ENCODE assay signal across 21 cellular contexts in the genomic region with DNA sequence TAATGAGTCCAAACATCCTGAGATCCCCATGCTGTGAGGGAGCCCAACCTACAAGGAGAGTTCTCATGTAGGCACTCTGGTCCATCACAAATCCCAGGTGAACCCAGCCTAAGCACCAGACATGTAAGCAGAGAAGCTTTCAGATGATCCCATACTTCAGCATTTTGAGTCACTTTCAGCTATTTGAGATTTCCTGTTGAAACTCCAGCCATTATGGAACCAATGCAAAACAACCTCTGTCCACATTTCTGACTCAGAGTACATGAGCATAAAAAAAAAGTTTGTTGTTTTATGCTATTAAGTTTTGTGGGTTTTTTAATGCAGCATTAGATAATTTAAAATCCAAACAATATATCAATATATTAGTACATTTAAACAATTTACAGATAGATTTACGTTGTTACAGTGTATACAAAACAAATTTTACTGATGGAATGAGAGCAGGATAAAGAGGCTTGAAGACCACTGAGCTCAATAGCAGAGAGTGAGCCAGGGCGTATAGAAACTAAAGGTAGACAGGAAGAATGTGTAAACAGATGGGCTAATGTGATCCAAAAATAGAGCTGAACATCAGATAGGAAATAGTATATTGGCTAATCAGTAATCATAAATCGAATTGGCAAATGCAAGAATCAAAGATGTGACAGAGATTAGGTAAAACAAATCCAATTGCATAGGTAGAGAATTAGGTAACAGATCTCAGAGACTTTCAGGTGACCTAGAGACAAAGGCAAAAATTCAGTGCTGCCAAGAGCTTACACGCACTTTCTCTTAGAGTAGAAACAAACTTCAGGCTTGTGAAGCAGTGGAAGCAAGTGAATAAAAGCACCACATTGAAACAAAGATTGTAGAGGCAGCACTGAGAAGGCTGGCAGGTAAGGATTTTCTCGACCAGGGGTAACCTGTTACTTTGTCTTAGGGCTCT. TPM values are rescaled to one million over a fixed set of nuclear protein-coding genes. Genes with fewer than 3 reads are reported as not detected.
DNase-seq lines count a peak whose midpoint lies in the region; ATAC-seq and TF ChIP-seq lines count a peak whose summit lies in the region.
"Had no signal": no experiment of that assay in that cellular context is flagged by ENCODE, and none has a peak within 500 bp of the region (broad histone marks: within the 10 kb centered on the region; RNA-seq: fewer than 3 reads in every experiment).

No MANE protein-coding gene starts in this region.

- H3K27ac ChIP-seq in right lobe of liver = peak overlapping the region in 1 of 3 donors; percentile 47
- no peak overlapping the region for H3K27ac ChIP-seq in spleen
- H3K27ac ChIP-seq in neural progenitor cell = no peak overlapping the region
- H3K27ac ChIP-seq: coronary artery had no signal

- H3K4me1 ChIP-seq in right lobe of liver (peaks cover 0 to 36% (median 0%) of the 10 kb centered on the region in 4 donors), spleen (peaks cover 0 to 14% (median 8%) of the 10 kb centered on the region in 6 donors), neural progenitor cell (no peaks in the 10 kb centered on the region)
- H3K4me1 ChIP-seq: HAP-1 had no signal

- no peaks in the 10 kb centered on the region for H3K9me3 Mint-ChIP-seq in neural progenitor cell
- H3K9me3 Mint-ChIP-seq: activated naive CD4-positive, alpha-beta T cell treated with anti-CD3 and anti-CD28 coated beads, Interleukin-2, amount 50 U/mL, for 72 hours; stimulated activated effector memory CD8-positive, alpha-beta T cell treated with anti-CD3 and anti-CD28 coated beads, Interleukin-12 subunit alpha, Interleukin-12 subunit beta, amount 100 ng/mL, for 72 hours had no signal

- H3K79me2 ChIP-seq in neural progenitor cell (ENCODE audit: low read depth) = no peaks in the 10 kb centered on the region

- H3K9me3 ChIP-seq in right lobe of liver (no peaks in the 10 kb centered on the region), spleen (no peaks in the 10 kb centered on the region), neural progenitor cell (ENCODE audit: low read depth) (no peaks in the 10 kb centered on the region)
- H3K9me3 ChIP-seq: HAP-1 had no signal

- H3K4me1 Mint-ChIP-seq in neural progenitor cell = peaks cover 2% of the 10 kb centered on the region
- H3K4me1 Mint-ChIP-seq: stimulated activated effector memory CD8-positive, alpha-beta T cell treated with anti-CD3 and anti-CD28 coated beads, Interleukin-12 subunit alpha, Interleukin-12 subunit beta, amount 100 ng/mL, for 72 hours had no signal

- 28% methylated on average over 5 of the region's 5 CpGs for WGBS in right lobe of liver (ENCODE audit: insufficient coverage, low coverage, low lambda C conversion rate, missing lambda C conversion rate)
- WGBS in spleen, 5 donors = 55 to 89% (median 66%) methylated on average over 5 of the region's 5 CpGs

- H3K4me3 ChIP-seq in right lobe of liver = no peak overlapping the region
- no peak overlapping the region for H3K4me3 ChIP-seq in spleen
- H3K4me3 ChIP-seq in neural progenitor cell = no peak overlapping the region
- H3K4me3 ChIP-seq: coronary artery, HAP-1 had no signal

- H4K20me1 ChIP-seq in neural progenitor cell (ENCODE audit: low read depth) = no peaks in the 10 kb centered on the region

- DNase-seq in AG20443 (ENCODE audit: low spot score) = peak; percentile 16
- DNase-seq in HT1080 (ENCODE audit: low read depth) = peak; percentile 56
- DNase-seq in dermis blood vessel endothelial cell = peak; percentile 66
- DNase-seq in right lobe of liver = no peak
- DNase-seq in spleen = no peak
- no peak for DNase-seq in HT-29 (ENCODE audit: low spot score)
- no peak for DNase-seq in neural progenitor cell (ENCODE audit: low spot score)
- DNase-seq: activated CD4-positive, CD25-positive, alpha-beta regulatory T cell treated with anti-CD3 and anti-CD28 coated beads, Interleukin-2, amount 50 U/mL, for 72 hours; activated CD8-positive, alpha-beta memory T cell treated with anti-CD3 and anti-CD28 coated beads for 24 hours; activated T-cell treated with anti-CD3 and anti-CD28 coated beads, Interleukin-2, amount 50 U/mL, for 48 hours; COR-L47; head of caudate nucleus; NCI-H1092 treated with DMSO at 0.1 percent for 48 hours; NCI-H2081 treated with DMSO at 0.1 percent for 48 hours; NCI-H510A; retina had no signal

- no peaks in the 10 kb centered on the region for H3K36me3 Mint-ChIP-seq in neural progenitor cell
- H3K36me3 Mint-ChIP-seq: activated naive CD4-positive, alpha-beta T cell treated with anti-CD3 and anti-CD28 coated beads, Interleukin-2, amount 50 U/mL, for 72 hours; stimulated activated effector memory CD8-positive, alpha-beta T cell treated with anti-CD3 and anti-CD28 coated beads, Interleukin-12 subunit alpha, Interleukin-12 subunit beta, amount 100 ng/mL, for 72 hours had no signal

- no peak overlapping the region for H3K27ac Mint-ChIP-seq in neural progenitor cell
- H3K27ac Mint-ChIP-seq: activated naive CD4-positive, alpha-beta T cell treated with anti-CD3 and anti-CD28 coated beads, Interleukin-2, amount 50 U/mL, for 72 hours; stimulated activated effector memory CD8-positive, alpha-beta T cell treated with anti-CD3 and anti-CD28 coated beads, Interleukin-12 subunit alpha, Interleukin-12 subunit beta, amount 100 ng/mL, for 72 hours had no signal

- no peak overlapping the region for H3K4me3 Mint-ChIP-seq in neural progenitor cell
- H3K4me3 Mint-ChIP-seq: stimulated activated effector memory CD8-positive, alpha-beta T cell treated with anti-CD3 and anti-CD28 coated beads, Interleukin-12 subunit alpha, Interleukin-12 subunit beta, amount 100 ng/mL, for 72 hours had no signal

- no peaks in the 10 kb centered on the region for H3K27me3 Mint-ChIP-seq in neural progenitor cell (ENCODE audit: insufficient read depth, low read depth)

- no peaks in the 10 kb centered on the region for H3F3A ChIP-seq in neural progenitor cell (ENCODE audit: low read depth)

- ATAC-seq in right lobe of liver = peak in 3 of 4 donors; percentile 15 to 70 (median 59)
- ATAC-seq in GM19328 (IDR thresholded peaks at IDR 0.05; ENCODE audit: unreplicated experiment) = no peak
- ATAC-seq: activated naive CD4-positive, alpha-beta T cell treated with anti-CD3 and anti-CD28 coated beads, Interleukin-2, amount 50 U/mL, for 72 hours; stimulated activated effector memory CD8-positive, alpha-beta T cell treated with anti-CD3 and anti-CD28 coated beads, Interleukin-12 subunit alpha, Interleukin-12 subunit beta, amount 100 ng/mL, for 72 hours had no signal

- TF ChIP-seq CTCF in right lobe of liver (IDR thresholded peaks at IDR 0.05) = no peak
- no peak for TF ChIP-seq CTCF in spleen (IDR thresholded peaks at IDR 0.05 in 8 of 11, conservative IDR thresholded peaks at IDR 0.05 in 3 of 11)
- no peak for TF ChIP-seq CTCF in neural progenitor cell (IDR thresholded peaks at IDR 0.05)

- no peak overlapping the region for H2AFZ ChIP-seq in neural progenitor cell (replicated peaks)

- intact Hi-C loops in right lobe of liver (cut with DNase I) (no loop called here), spleen (cut with DNase I; ENCODE audit: low total_unique reads) (no loop called here)

- H3K36me3 ChIP-seq in right lobe of liver (no peaks in the 10 kb centered on the region), spleen (no peaks in the 10 kb centered on the region), neural progenitor cell (no peaks in the 10 kb centered on the region)
- H3K36me3 ChIP-seq: HAP-1 had no signal

- TF ChIP-seq POLR2A in right lobe of liver (IDR thresholded peaks at IDR 0.05) = no peak
- no peak for TF ChIP-seq POLR2A in spleen (IDR thresholded peaks at IDR 0.05)

- no peaks in the 10 kb centered on the region for H3K27me3 ChIP-seq in right lobe of liver
- no peaks in the 10 kb centered on the region for H3K27me3 ChIP-seq in spleen (replicated peaks in 1 of 7)
- H3K27me3 ChIP-seq in neural progenitor cell = no peaks in the 10 kb centered on the region

- no peak overlapping the region for H3K4me2 ChIP-seq in neural progenitor cell

- H3K9ac ChIP-seq in neural progenitor cell = no peak overlapping the region

RNA-seq across cellular contexts. Expression of a gene that starts 36.2 kb away (rescaled TPM):
- 4.6 and 7.2 TPM in 2 replicates for total RNA-seq in HT1080 (2014; rRNA removed; shearing (Covaris generic))
- polyA plus RNA-seq in HT1080 (2015; cell fraction: cytosol; rRNA removed) = 2.3 and 2.8 TPM in 2 replicates
- polyA plus RNA-seq in HT1080 (2015; cell fraction: nucleus; rRNA removed) = 2.3 and 5.4 TPM in 2 replicates
- total RNA-seq in dermis blood vessel endothelial cell (18.0 and 19.6 TPM in 2 replicates), right lobe of liver (1 to 10 TPM; 5.0 to 9.9 (median 5.7) TPM), spleen (10 to 100 TPM; 14.8 to 33.7 (median 18.7) TPM), neural progenitor cell (ENCODE audit: low replicate concordance) (24.7 and 30.2 TPM in 2 replicates)
- polyA plus RNA-seq in spleen = 1 to 10 TPM; 1.0 to 2.8 (median 1.2) TPM
- 3.3 and 3.5 TPM in 2 replicates for total RNA-seq in HT-29 (2014; rRNA removed; shearing (Covaris generic))

Comparison
In these comparisons a context has a peak if more than half of its experiments do, and no peak if none do; other contexts are left out.
1. DNase-seq: peak in AG20443 (single experiment), HT1080 (single experiment) and dermis blood vessel endothelial cell (single experiment); none in right lobe of liver (0 of 3), spleen (single experiment), HT-29 (single experiment) and neural progenitor cell (single experiment).